23 cellular contexts compared by ENCODE assay signal in genomic region chr6:25254671-25255070, GRCh38.
"Had no signal": no experiment of that assay in that cellular context is flagged by ENCODE, and none has a peak within 500 bp of the region (broad histone marks: within the 10 kb centered on the region; RNA-seq: fewer than 3 reads in every experiment).

No MANE protein-coding gene starts in this region.

- H3K27me3 ChIP-seq: colonic mucosa, esophagus squamous epithelium, gastrocnemius medialis, heart right ventricle, left lung had no signal

- H3K36me3 ChIP-seq: colonic mucosa, esophagus squamous epithelium, gastrocnemius medialis, heart right ventricle, left lung, lower lobe of right lung had no signal

- H3K4me3 ChIP-seq: colonic mucosa, esophagus squamous epithelium, gastrocnemius medialis, heart right ventricle, left lung, lower lobe of right lung, mucosa of descending colon had no signal

- H3K27ac ChIP-seq: colonic mucosa, epithelial cell of prostate, esophagus squamous epithelium, gastrocnemius medialis, heart right ventricle, left lung, lower lobe of right lung had no signal

- ATAC-seq: effector memory CD8-positive, alpha-beta T cell; esophagus mucosa; gastrocnemius medialis; heart right ventricle; left cardiac atrium; left lung; left ventricle myocardium superior; lower lobe of right lung; mucosa of descending colon; naive thymus-derived CD8-positive, alpha-beta T cell had no signal

- H3K4me1 ChIP-seq: colonic mucosa, esophagus squamous epithelium, gastrocnemius medialis, left lung, lower lobe of right lung had no signal

- DNase-seq: colonic mucosa; cortex of kidney; effector CD8-positive, alpha-beta T cell; effector memory CD8-positive, alpha-beta T cell; endodermal cell; erythroblast; esophagus squamous epithelium; foreskin melanocyte; gastrocnemius medialis; glutamatergic neuron; head of caudate nucleus; heart right ventricle; hippocampal formation; left cardiac atrium; left lung; left ventricle myocardium superior; lower lobe of right lung; mesenchymal stem cell; mucosa of descending colon; naive B cell; naive thymus-derived CD8-positive, alpha-beta T cell had no signal

- H3K9me3 ChIP-seq: colonic mucosa, esophagus squamous epithelium, gastrocnemius medialis, heart right ventricle, left lung, lower lobe of right lung, mucosa of descending colon had no signal
